Comparison of ENCODE assay signal across 8 cellular contexts in genomic region chr19:45767410-45767880, GRCh38. TPM values are rescaled to one million over a fixed set of nuclear protein-coding genes. Genes with fewer than 3 reads are reported as not detected.
DNase-seq lines count a peak whose midpoint lies in the region; ATAC-seq, FAIRE-seq and TF ChIP-seq lines count a peak whose summit lies in the region.

No MANE protein-coding gene starts in this region.

- no peaks in the 10 kb centered on the region for H3K9me1 ChIP-seq in keratinocyte (ENCODE audit: control insufficient read depth, extremely low read depth, insufficient read depth, low read length)

- H2AFZ ChIP-seq in keratinocyte (ENCODE audit: control insufficient read depth, low read length) = peak overlapping the region; percentile 73

- H3K79me2 ChIP-seq in keratinocyte (ENCODE audit: control insufficient read depth, insufficient read depth, low read length) = no peaks in the 10 kb centered on the region

- no peak for ATAC-seq in stimulated activated naive CD8-positive, alpha-beta T cell treated with anti-CD3 and anti-CD28 coated beads, Interleukin-15, amount 100 ng/mL, for 72 hours
- ATAC-seq in HG03196 (IDR thresholded peaks at IDR 0.05; ENCODE audit: unreplicated experiment) = no peak
- no peak for ATAC-seq in HG03095 (IDR thresholded peaks at IDR 0.05; ENCODE audit: unreplicated experiment)

- H3K4me2 ChIP-seq in keratinocyte (ENCODE audit: control insufficient read depth, extremely low read depth, insufficient read depth, low read depth, low read length) = peak overlapping the region; percentile 98

- H3K27ac Mint-ChIP-seq in stimulated activated naive CD8-positive, alpha-beta T cell treated with anti-CD3 and anti-CD28 coated beads, Interleukin-15, amount 100 ng/mL, for 72 hours = no peak overlapping the region

- H3K27ac ChIP-seq in keratinocyte (ENCODE audit: control insufficient read depth, insufficient read depth, low read length) = peak overlapping the region; percentile 36

- FAIRE-seq in keratinocyte (lab: Jason Lieb, UNC) = no peak

- DNase-seq in ELR (ENCODE audit: low read depth) (peak; percentile 80), NCI-H187 (lab: John Stamatoyannopoulos, UW) (peak; percentile 31 to 39), brain pericyte (ENCODE audit: low read depth, low spot score) (peak; percentile 63), keratinocyte (ENCODE audit: low read depth, low spot score) (no peak), NCI-H1436 treated with DMSO at 0.1 percent for 48 hours (lab: John Stamatoyannopoulos, UW) (no peak)
- DNase-seq in stimulated activated naive CD8-positive, alpha-beta T cell treated with anti-CD3 and anti-CD28 coated beads, Interleukin-15, amount 100 ng/mL, for 72 hours = no peak

- peak overlapping the region; percentile 47 to 84 for H3K4me3 Mint-ChIP-seq in stimulated activated naive CD8-positive, alpha-beta T cell treated with anti-CD3 and anti-CD28 coated beads, Interleukin-15, amount 100 ng/mL, for 72 hours

- peaks cover 2% of the 10 kb centered on the region for H4K20me1 ChIP-seq in keratinocyte (ENCODE audit: control insufficient read depth, extremely low read depth, insufficient read depth, low read length)

- H3K9me3 ChIP-seq in keratinocyte (ENCODE audit: control insufficient read depth, low read depth, low read length) = no peaks in the 10 kb centered on the region

- H3K36me3 ChIP-seq in keratinocyte (ENCODE audit: control insufficient read depth in 2 of 2, extremely low read depth in 1 of 2, insufficient read depth in 2 of 2, low read length in 2 of 2) = no peaks in the 10 kb centered on the region

- peaks cover 77% of the 10 kb centered on the region for H3K27me3 Mint-ChIP-seq in stimulated activated naive CD8-positive, alpha-beta T cell treated with anti-CD3 and anti-CD28 coated beads, Interleukin-15, amount 100 ng/mL, for 72 hours

- H3K9ac ChIP-seq in keratinocyte (ENCODE audit: control insufficient read depth, extremely low read depth, insufficient read depth, low read length) = peak overlapping the region; percentile 84

- H3K4me3 ChIP-seq in keratinocyte (ENCODE audit: control insufficient read depth in 2 of 3, extremely low read depth in 1 of 3, insufficient read depth in 2 of 3, low read depth in 1 of 3, low read length in 3 of 3) = peak overlapping the region; percentile 49 to 93 (median 78)

- no peaks in the 10 kb centered on the region for H3K9me3 Mint-ChIP-seq in stimulated activated naive CD8-positive, alpha-beta T cell treated with anti-CD3 and anti-CD28 coated beads, Interleukin-15, amount 100 ng/mL, for 72 hours

- TF ChIP-seq CTCF in keratinocyte (optimal IDR thresholded peaks at IDR 0.05 in 1 of 3, IDR thresholded peaks at IDR 0.05 in 1 of 3, conservative IDR thresholded peaks at IDR 0.05 in 1 of 3; ENCODE audit: extremely low read depth in 1 of 3, insufficient read depth in 2 of 3, low read length in 3 of 3) = no peak

- peaks cover 15% of the 10 kb centered on the region for H3K4me1 ChIP-seq in keratinocyte (ENCODE audit: control insufficient read depth, extremely low read depth, insufficient read depth, low read length)

- H3K4me1 Mint-ChIP-seq in stimulated activated naive CD8-positive, alpha-beta T cell treated with anti-CD3 and anti-CD28 coated beads, Interleukin-15, amount 100 ng/mL, for 72 hours = peaks cover 33% of the 10 kb centered on the region

- dilution Hi-C loops in keratinocyte (cut with MboI; ENCODE audit: extremely low pct_ligation_motif_present, low sequenced_read_pairs) = no loop called here

- no peaks in the 10 kb centered on the region for H3K27me3 ChIP-seq in keratinocyte (ENCODE audit: control insufficient read depth, extremely low read depth, insufficient read depth, low read length)

RNA-seq across cellular contexts. Expression of gene SIX5, which starts 1.6 kb away (rescaled TPM):
- polyA plus RNA-seq in keratinocyte = 1.3 to 2.2 TPM (median 2.0 TPM) in 3 replicates
- polyA plus RNA-seq in keratinocyte (2011; ENCODE audit: low read depth) = 0.45 TPM
- polyA plus RNA-seq in keratinocyte (2011; cell fraction: cytosol; rRNA removed) = 1.5 and 3.0 TPM in 2 replicates
- 4.5 and 5.8 TPM in 2 replicates for polyA plus RNA-seq in keratinocyte (2011; cell fraction: nucleus; rRNA removed)
- polyA plus RNA-seq in keratinocyte (2012; ENCODE audit: low replicate concordance) = 1.8 and 2.2 TPM in 2 replicates
- 1.1 to 5.1 TPM (median 2.8 TPM) in 3 replicates for polyA minus RNA-seq in keratinocyte
- 6.1 TPM for polyA minus RNA-seq in keratinocyte (2011; cell fraction: cytosol; rRNA and poly(A)+ RNA removed)
- polyA minus RNA-seq in keratinocyte (2011; cell fraction: nucleus; rRNA and poly(A)+ RNA removed) = 1.9 and 3.8 TPM in 2 replicates

RNA-seq across cellular contexts. Expression of gene DMPK, which starts 14.8 kb away (rescaled TPM):
- 7.0 to 12.8 TPM (median 8.1 TPM) in 3 replicates for polyA plus RNA-seq in keratinocyte
- polyA plus RNA-seq in keratinocyte (2011; ENCODE audit: low read depth) = 15.4 TPM
- polyA plus RNA-seq in keratinocyte (2011; cell fraction: cytosol; rRNA removed) = 2.8 and 7.2 TPM in 2 replicates
- polyA plus RNA-seq in keratinocyte (2011; cell fraction: nucleus; rRNA removed) = 76.2 and 104 TPM in 2 replicates
- 13.2 and 17.9 TPM in 2 replicates for polyA plus RNA-seq in keratinocyte (2012; ENCODE audit: low replicate concordance)
- polyA minus RNA-seq in keratinocyte = 7.1 to 11.4 TPM (median 9.1 TPM) in 3 replicates
- 3.3 TPM for polyA minus RNA-seq in keratinocyte (2011; cell fraction: cytosol; rRNA and poly(A)+ RNA removed)
- 12.0 and 16.4 TPM in 2 replicates for polyA minus RNA-seq in keratinocyte (2011; cell fraction: nucleus; rRNA and poly(A)+ RNA removed)

RNA-seq across cellular contexts. Expression of gene DMWD, which starts 25.2 kb away (rescaled TPM):
- 10.1 to 16.5 TPM (median 12.5 TPM) in 3 replicates for polyA plus RNA-seq in keratinocyte
- polyA plus RNA-seq in keratinocyte (2011; ENCODE audit: low read depth) = 1.7 TPM
- polyA plus RNA-seq in keratinocyte (2011; cell fraction: cytosol; rRNA removed) = 8.1 and 11.8 TPM in 2 replicates
- polyA plus RNA-seq in keratinocyte (2011; cell fraction: nucleus; rRNA removed) = 35.8 and 51.3 TPM in 2 replicates
- polyA plus RNA-seq in keratinocyte (2012; ENCODE audit: low replicate concordance) = 12.3 and 20.4 TPM in 2 replicates
- 16.9 to 29.0 TPM (median 27.1 TPM) in 3 replicates for polyA minus RNA-seq in keratinocyte
- polyA minus RNA-seq in keratinocyte (2011; cell fraction: cytosol; rRNA and poly(A)+ RNA removed) = 24.7 TPM
- polyA minus RNA-seq in keratinocyte (2011; cell fraction: nucleus; rRNA and poly(A)+ RNA removed) = 28.9 and 30.2 TPM in 2 replicates

RNA-seq across cellular contexts. Expression of gene MEIOSIN, which starts 34.2 kb away (rescaled TPM):
- not detected in 3 replicates for polyA plus RNA-seq in keratinocyte
- not detected for polyA plus RNA-seq in keratinocyte (2011; ENCODE audit: low read depth)
- polyA plus RNA-seq in keratinocyte (2011; cell fraction: cytosol; rRNA removed) = not detected in 2 replicates
- not detected in 2 replicates for polyA plus RNA-seq in keratinocyte (2011; cell fraction: nucleus; rRNA removed)
- polyA plus RNA-seq in keratinocyte (2012; ENCODE audit: low replicate concordance) = not detected in 2 replicates
- not detected in 3 replicates for polyA minus RNA-seq in keratinocyte
- not detected for polyA minus RNA-seq in keratinocyte (2011; cell fraction: cytosol; rRNA and poly(A)+ RNA removed)
- polyA minus RNA-seq in keratinocyte (2011; cell fraction: nucleus; rRNA and poly(A)+ RNA removed) = not detected in 2 replicates

RNA-seq across cellular contexts. Expression of gene FBXO46, which starts 36.7 kb away (rescaled TPM):
- polyA plus RNA-seq in keratinocyte = 2.1 to 2.4 TPM (median 2.4 TPM) in 3 replicates
- 1.6 TPM for polyA plus RNA-seq in keratinocyte (2011; ENCODE audit: low read depth)
- 1.5 and 3.0 TPM in 2 replicates for polyA plus RNA-seq in keratinocyte (2011; cell fraction: cytosol; rRNA removed)
- 8.6 and 11.8 TPM in 2 replicates for polyA plus RNA-seq in keratinocyte (2011; cell fraction: nucleus; rRNA removed)
- 5.0 and 6.4 TPM in 2 replicates for polyA plus RNA-seq in keratinocyte (2012; ENCODE audit: low replicate concordance)
- polyA minus RNA-seq in keratinocyte = 1.8 to 2.8 TPM (median 2.7 TPM) in 3 replicates
- polyA minus RNA-seq in keratinocyte (2011; cell fraction: cytosol; rRNA and poly(A)+ RNA removed) = 6.9 TPM
- 7.2 and 8.1 TPM in 2 replicates for polyA minus RNA-seq in keratinocyte (2011; cell fraction: nucleus; rRNA and poly(A)+ RNA removed)

Comparison
In these comparisons a context has a peak if more than half of its experiments do, and no peak if none do; other contexts are left out.
1. DNase-seq: peak in ELR (single experiment), NCI-H187 (2 of 2) and brain pericyte (single experiment); none in keratinocyte (single experiment), stimulated activated naive CD8-positive, alpha-beta T cell treated with anti-CD3 and anti-CD28 coated beads, Interleukin-15, amount 100 ng/mL, for 72 hours (0 of 2) and NCI-H1436 treated with DMSO at 0.1 percent for 48 hours (single experiment).